In the genomic region with DNA sequence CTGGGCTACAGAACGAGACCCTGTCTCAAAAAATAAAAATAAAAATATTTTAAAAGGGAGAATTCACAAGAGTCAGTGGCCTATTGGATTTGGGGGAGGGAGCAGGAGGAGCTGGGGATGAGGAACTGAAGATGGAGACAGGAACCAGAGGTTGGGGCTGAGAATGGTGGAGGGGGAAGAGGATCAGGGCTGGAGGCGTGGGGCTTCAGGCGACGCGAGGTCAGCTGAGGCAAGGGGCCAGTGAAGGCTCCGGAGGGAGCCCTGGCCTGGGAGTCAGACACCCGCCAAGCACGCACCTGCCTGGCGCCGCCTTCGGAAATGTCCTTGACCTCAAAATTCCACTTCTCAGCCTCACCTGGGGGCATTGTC, we compare ENCODE assay signal across 2 cellular contexts.
TF ChIP-seq lines count a peak whose summit lies in the region.

No MANE protein-coding gene starts in this region.

TF ChIP-seq in SK-N-SH, 30 proteins besides CTCF, POLR2A, EP300 and RAD21 (continued from another document):
- TF ChIP-seq, protein P1, sequence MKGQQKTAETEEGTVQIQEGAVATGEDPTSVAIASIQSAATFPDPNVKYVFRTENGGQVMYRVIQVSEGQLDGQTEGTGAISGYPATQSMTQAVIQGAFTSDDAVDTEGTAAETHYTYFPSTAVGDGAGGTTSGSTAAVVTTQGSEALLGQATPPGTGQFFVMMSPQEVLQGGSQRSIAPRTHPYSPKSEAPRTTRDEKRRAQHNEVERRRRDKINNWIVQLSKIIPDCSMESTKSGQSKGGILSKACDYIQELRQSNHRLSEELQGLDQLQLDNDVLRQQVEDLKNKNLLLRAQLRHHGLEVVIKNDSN (IDR thresholded peaks at IDR 0.05; ENCODE audit: borderline replicate concordance, low read depth), result no peak
- TF ChIP-seq SIN3A (IDR thresholded peaks at IDR 0.05; ENCODE audit: borderline replicate concordance, low read depth, low read length) (no peak), FOSL2 (IDR thresholded peaks at IDR 0.05; ENCODE audit: borderline replicate concordance, low read depth) (no peak)

TF ChIP-seq in SK-N-SH treated with all-trans-retinoic acid at 6 μM for 48 hours, 23 proteins besides CTCF, POLR2A, EP300 and RAD21 (continued from another document):
- TF ChIP-seq ZNF70 (CRISPR knock-in tag; IDR thresholded peaks at IDR 0.05), result no peak
- TF ChIP-seq OSR1 (CRISPR knock-in tag; IDR thresholded peaks at IDR 0.05), result no peak
